Comparison of ENCODE assay signal across 22 cellular contexts in the genomic region with DNA sequence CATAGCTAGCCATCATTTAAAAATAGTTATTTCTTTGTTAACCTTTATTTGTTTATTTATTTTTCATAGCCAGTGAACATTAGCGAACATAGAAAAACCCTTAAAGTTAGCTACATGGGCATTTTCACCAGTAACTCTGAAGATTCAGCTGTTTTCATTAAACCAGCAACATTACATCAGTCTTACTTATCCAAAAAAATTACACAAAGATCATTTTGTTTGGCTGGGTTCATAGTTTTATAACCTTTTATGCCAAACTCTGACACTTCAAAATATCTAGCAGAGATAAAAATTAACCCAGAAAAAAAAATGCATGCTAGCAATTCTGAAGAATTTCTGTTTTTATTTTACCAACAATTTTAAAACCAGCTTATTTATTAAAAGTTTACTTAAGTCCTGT.
"Had no signal": no experiment of that assay in that cellular context is flagged by ENCODE, and none has a peak within 500 bp of the region (broad histone marks: within the 10 kb centered on the region; RNA-seq: fewer than 3 reads in every experiment).

No MANE protein-coding gene starts in this region.

- H3K27ac ChIP-seq: colonic mucosa, esophagus muscularis mucosa, foreskin keratinocyte, gastroesophageal sphincter, heart left ventricle, hepatocyte, left lung, lower lobe of right lung had no signal

- ATAC-seq: foreskin keratinocyte; gastroesophageal sphincter; heart left ventricle; left lung; lower lobe of right lung; mucosa of descending colon; naive thymus-derived CD8-positive, alpha-beta T cell had no signal

- H3K9me3 ChIP-seq: colonic mucosa, esophagus muscularis mucosa, gastroesophageal sphincter, lower lobe of right lung, mucosa of descending colon had no signal

- FAIRE-seq: endothelial cell of umbilical vein had no signal

- H3K27me3 ChIP-seq: colonic mucosa, dorsolateral prefrontal cortex, esophagus muscularis mucosa, foreskin keratinocyte, gastroesophageal sphincter, heart left ventricle, hepatocyte, left lung had no signal

- H3K4me1 ChIP-seq: colonic mucosa, foreskin keratinocyte, heart left ventricle, left lung, lower lobe of right lung had no signal

- DNase-seq: colonic mucosa; dermis blood vessel endothelial cell; dorsolateral prefrontal cortex; effector CD4-positive, alpha-beta T cell; effector memory CD4-positive, alpha-beta T cell; foreskin keratinocyte; heart left ventricle; hypothalamus; immature natural killer cell; islet precursor cell; left cardiac atrium; left lung; left ventricle myocardium superior; lower lobe of right lung; mesenchymal stem cell; mucosa of descending colon; naive B cell; naive thymus-derived CD8-positive, alpha-beta T cell had no signal

- H3K4me3 ChIP-seq: colonic mucosa, dorsolateral prefrontal cortex, esophagus muscularis mucosa, gastroesophageal sphincter, heart left ventricle, hepatocyte, left lung, lower lobe of right lung, mucosa of descending colon had no signal

- H3K36me3 ChIP-seq: colonic mucosa, esophagus muscularis mucosa, gastroesophageal sphincter, heart left ventricle, left lung, lower lobe of right lung had no signal
